ENCODE assay signal across 25 cellular contexts in the genomic region with DNA sequence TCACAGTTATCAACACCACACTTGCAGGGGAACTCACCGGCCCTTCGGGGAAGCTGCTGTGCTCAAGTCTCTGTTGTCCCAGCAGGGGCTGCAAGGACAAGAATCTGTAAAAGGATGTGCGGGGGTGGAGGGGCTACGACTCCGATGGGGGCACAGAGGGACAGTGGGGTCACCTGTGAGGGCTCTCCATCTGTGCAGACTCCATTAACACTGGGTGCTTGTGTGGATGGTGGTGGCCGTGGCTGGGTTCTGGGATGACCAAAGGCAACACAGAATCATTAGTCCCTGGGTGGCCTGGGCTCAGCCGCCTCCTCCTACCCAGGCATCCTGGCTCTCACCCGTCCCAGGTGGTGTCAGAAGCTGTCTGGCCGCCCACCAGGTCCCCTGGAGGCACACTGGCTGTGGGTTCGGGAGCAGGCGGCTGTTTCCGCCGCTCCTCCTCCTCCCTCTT. TPM values are rescaled to one million over a fixed set of nuclear protein-coding genes. Genes with fewer than 3 reads are reported as not detected.
DNase-seq lines count a peak whose midpoint lies in the region; ATAC-seq, FAIRE-seq and TF ChIP-seq lines count a peak whose summit lies in the region.
"Had no signal": no experiment of that assay in that cellular context is flagged by ENCODE, and none has a peak within 500 bp of the region (broad histone marks: within the 10 kb centered on the region; RNA-seq: fewer than 3 reads in every experiment).

No MANE protein-coding gene starts in this region.

- in situ Hi-C loops in mammary epithelial cell (cut with MboI; ENCODE audit: low sequenced_read_pairs in 2 of 2), result loop anchor here in 1 of 2 donors (25.0 kb wide), 1 partner anchor 276 kb away; the partner anchor contains the start of gene NPAS4

- H4K20me1 ChIP-seq in mammary epithelial cell (ENCODE audit: insufficient read depth, low read length) (no peaks in the 10 kb centered on the region), PC-3 (ENCODE audit: low read length) (no peaks in the 10 kb centered on the region)

- no peaks in the 10 kb centered on the region for H3F3A ChIP-seq in PC-3 (ENCODE audit: low read length, unreplicated experiment)

- dilution Hi-C loops in mammary epithelial cell (cut with HindIII; ENCODE audit: low sequenced_read_pairs), result loop anchor here (5.0 to 25.0 kb wide), 2 partner anchors 66 to 276 kb away; partner anchors contain the start of gene NPAS4

- no peak for FAIRE-seq in GM12891 (lab: Jason Lieb, UNC)
- FAIRE-seq: GM12892, GM18507, RCC 7860 had no signal

- 73 to 93% methylated on average over 5 to 11 of the region's 13 CpGs for WGBS in esophagus squamous epithelium, 2 donors
- 69% methylated on average over 13 of the region's 13 CpGs for WGBS in prostate gland
- WGBS in mammary epithelial cell (ENCODE audit: low coverage, missing lambda C conversion rate), result 33% methylated on average over 8 of the region's 13 CpGs

- H3K27ac ChIP-seq in HEK293 (ENCODE audit: extremely low read depth, low read depth, low read length) (no peak overlapping the region), esophagus squamous epithelium (peak overlapping the region in 3 of 4 donors; percentile 85 to 88 (median 86)), prostate gland (peak overlapping the region; percentile 80 to 81), mammary epithelial cell (ENCODE audit: insufficient read depth, low read depth, low read length) (no peak overlapping the region), PC-3 (ENCODE audit: low read length) (no peak overlapping the region)
- H3K27ac ChIP-seq: HL-60 had no signal

- DNase-seq in CD14-positive monocyte (ENCODE audit: low spot score) (peak; percentile 34), esophagus squamous epithelium (lab: John Stamatoyannopoulos, UW) (no peak), prostate gland (ENCODE audit: low spot score) (no peak), GM12891 (ENCODE audit: insufficient read length, low spot score) (no peak), mammary epithelial cell (no peak), PC-3 (no peak)
- DNase-seq: BE2C; CD4-positive, alpha-beta T cell; DMS53; EL; Kasumi-1; MM.1S; NCI-H1092 treated with DMSO at 0.1 percent for 48 hours; NCI-H2081; NCI-H446; NCI-H526 treated with DMSO at 0.1 percent for 48 hours; SIG-M5 had no signal

- CTCF ChIA-PET in HEK293 (lab: Yijun Ruan, JAX) (interaction anchor here (0.6 to 1.8 kb wide), 4 partner anchors 9 to 146 kb away, joined by 3 to 7 read pairs (median 5); no protein-coding TSS in a partner anchor), mammary epithelial cell (lab: Charles Lee; ENCODE audit: low non-redundant PET) (no interaction called here), PC-3 (lab: Charles Lee) (no interaction called here)

- POLR2A ChIA-PET in HEK293 (lab: Yijun Ruan, JAX) (interaction anchor here (0.9 kb wide), 1 partner anchor 221 kb away, joined by 3 read pairs; no protein-coding TSS in a partner anchor), PC-3 (lab: Charles Lee; ENCODE audit: unreplicated experiment) (no interaction called here)

- no peak overlapping the region for H3K27ac Mint-ChIP-seq in CD14-positive monocyte
- H3K27ac Mint-ChIP-seq: CD4-positive, alpha-beta T cell; IgD-negative memory B cell had no signal

- BruUV-seq in mammary epithelial cell (replicated peaks; lab: Mats Ljungman, UMichigan) (no TSS peak), PC-3 (replicated peaks; lab: Mats Ljungman, UMichigan) (no TSS peak)

- ATAC-seq in GM18873 (IDR thresholded peaks at IDR 0.05; ENCODE audit: low FRiP score, unreplicated experiment) (no peak), PC-3 (no peak)
- ATAC-seq: SK-N-SH treated with all-trans-retinoic acid at 6 μM for 48 hours had no signal

- H3K27me3 ChIP-seq in esophagus squamous epithelium (no peaks in the 10 kb centered on the region), prostate gland (replicated peaks; ENCODE audit: insufficient read depth) (no peaks in the 10 kb centered on the region), mammary epithelial cell (ENCODE audit: insufficient read depth, low read length) (no peaks in the 10 kb centered on the region), PC-3 (ENCODE audit: low read length) (no peaks in the 10 kb centered on the region)
- H3K27me3 ChIP-seq: BE2C had no signal

- H3K79me2 ChIP-seq in mammary epithelial cell (ENCODE audit: insufficient read depth, low read length) (peaks cover 10% of the 10 kb centered on the region), PC-3 (ENCODE audit: low read length) (no peaks in the 10 kb centered on the region)

- H3K4me3 Mint-ChIP-seq in CD14-positive monocyte, result no peak overlapping the region
- H3K4me3 Mint-ChIP-seq: CD4-positive, alpha-beta T cell had no signal

- H3K9me3 Mint-ChIP-seq in CD14-positive monocyte, result no peaks in the 10 kb centered on the region
- H3K9me3 Mint-ChIP-seq: CD4-positive, alpha-beta T cell; IgD-negative memory B cell had no signal

- intact Hi-C loops in CD14-positive monocyte (cut with micrococcal nuclease), result loop anchor here in 1 of 2 donors (5.0 kb wide), 1 partner anchor 286 kb away; no protein-coding TSS in a partner anchor
- intact Hi-C loops in esophagus squamous epithelium (cut with DNase I), result no loop called here
- intact Hi-C loops in prostate gland (cut with DNase I), result no loop called here
- intact Hi-C loops in mammary epithelial cell (cut with micrococcal nuclease), result loop anchor here (2.0 kb wide), 3 partner anchors 57 to 279 kb away; a partner anchor contains a TSS
- intact Hi-C loops in PC-3 (cut with micrococcal nuclease), result no loop called here

- TF ChIP-seq POLR2A in esophagus squamous epithelium (IDR thresholded peaks at IDR 0.05) (no peak), prostate gland (IDR thresholded peaks at IDR 0.05) (no peak), GM12891 (IDR thresholded peaks at IDR 0.05; ENCODE audit: low read depth, low read length) (no peak)

- peaks cover 0 to 3% (median 0%) of the 10 kb centered on the region in 3 donors for H3K27me3 Mint-ChIP-seq in CD14-positive monocyte (ENCODE audit: low read depth in 3 of 3)
- H3K27me3 Mint-ChIP-seq: CD4-positive, alpha-beta T cell; IgD-negative memory B cell had no signal

- H3K4me1 Mint-ChIP-seq in CD14-positive monocyte, result no peaks in the 10 kb centered on the region

- H3K9me3 ChIP-seq in HEK293 (ENCODE audit: control insufficient read depth, insufficient read depth, low read depth, low read length) (no peaks in the 10 kb centered on the region), esophagus squamous epithelium (no peaks in the 10 kb centered on the region), prostate gland (no peaks in the 10 kb centered on the region), mammary epithelial cell (replicated peaks; ENCODE audit: insufficient read depth, low read length) (no peaks in the 10 kb centered on the region), PC-3 (ENCODE audit: low read length) (no peaks in the 10 kb centered on the region)
- H3K9me3 ChIP-seq: BE2C had no signal

- H3K4me3 ChIP-seq in HEK293 (ENCODE audit: low read depth, low read length), result no peak overlapping the region
- no peak overlapping the region for H3K4me3 ChIP-seq in esophagus squamous epithelium
- H3K4me3 ChIP-seq in prostate gland, result no peak overlapping the region
- no peak overlapping the region for H3K4me3 ChIP-seq in mammary epithelial cell (replicated peaks in 1 of 3; ENCODE audit: insufficient read depth in 1 of 3, low read depth in 2 of 3, low read length in 3 of 3)
- no peak overlapping the region for H3K4me3 ChIP-seq in PC-3 (ENCODE audit: low read length)

- no peak overlapping the region for H3K4me2 ChIP-seq in mammary epithelial cell (ENCODE audit: insufficient read depth, low read depth, low read length)
- no peak overlapping the region for H3K4me2 ChIP-seq in PC-3 (ENCODE audit: low read length)

- H2AFZ ChIP-seq in mammary epithelial cell (ENCODE audit: low read depth, low read length) (no peak overlapping the region), PC-3 (ENCODE audit: low read length) (no peak overlapping the region)

- H3K9ac ChIP-seq in mammary epithelial cell (ENCODE audit: insufficient read depth, low read length) (no peak overlapping the region), PC-3 (ENCODE audit: low read length) (no peak overlapping the region)

- H3K4me1 ChIP-seq in HEK293 (ENCODE audit: control insufficient read depth, insufficient read depth, low read length) (no peaks in the 10 kb centered on the region), esophagus squamous epithelium (peaks cover 14 to 40% (median 16%) of the 10 kb centered on the region in 3 donors), prostate gland (replicated peaks) (peaks cover 4% of the 10 kb centered on the region), mammary epithelial cell (ENCODE audit: insufficient read depth, low read length) (peaks cover 26% of the 10 kb centered on the region), PC-3 (ENCODE audit: insufficient read depth, low read length) (no peaks in the 10 kb centered on the region)

- no peaks in the 10 kb centered on the region for H3K9me2 ChIP-seq in PC-3 (replicated peaks; ENCODE audit: low read length)

- no peak for TF ChIP-seq CTCF in CD14-positive monocyte (IDR thresholded peaks at IDR 0.05)
- no peak for TF ChIP-seq CTCF in HEK293 (tag by site-specific recombination; IDR thresholded peaks at IDR 0.05)
- no peak for TF ChIP-seq CTCF in esophagus squamous epithelium (IDR thresholded peaks at IDR 0.05)
- no peak for TF ChIP-seq CTCF in prostate gland (IDR thresholded peaks at IDR 0.05)
- TF ChIP-seq CTCF in mammary epithelial cell (conservative IDR thresholded peaks at IDR 0.05 in 1 of 2, IDR thresholded peaks at IDR 0.05 in 1 of 2; ENCODE audit: extremely low read depth in 1 of 2, insufficient read depth in 1 of 2, low read depth in 1 of 2, low read length in 2 of 2), result no peak
- TF ChIP-seq CTCF in PC-3 (conservative IDR thresholded peaks at IDR 0.05; ENCODE audit: low read depth, low read length), result no peak

- no peaks in the 10 kb centered on the region for H3K36me3 Mint-ChIP-seq in CD14-positive monocyte
- H3K36me3 Mint-ChIP-seq: IgD-negative memory B cell had no signal

- H3K36me3 ChIP-seq in HEK293 (ENCODE audit: control insufficient read depth in 2 of 2, insufficient read depth in 1 of 2, low read length in 2 of 2), result peaks cover 0 to 79% of the 10 kb centered on the region in 2 experiments; a peak in 1 of 3 replicates
- H3K36me3 ChIP-seq in esophagus squamous epithelium, result peaks cover 4 to 83% (median 6%) of the 10 kb centered on the region in 3 donors
- peaks cover 5 to 7% of the 10 kb centered on the region in 2 donors for H3K36me3 ChIP-seq in prostate gland
- H3K36me3 ChIP-seq in mammary epithelial cell (ENCODE audit: insufficient read depth, low read length), result no peaks in the 10 kb centered on the region
- H3K36me3 ChIP-seq in PC-3 (ENCODE audit: low read depth, low read length), result peaks cover 17% of the 10 kb centered on the region

RNA-seq across cellular contexts. Expression of gene RBM4B, which starts 10.2 kb away (rescaled TPM):
- polyA plus RNA-seq in CD14-positive monocyte (10 to 100 TPM in 1 of 2 donors, 1 to 10 TPM in 1; 7.8 to 11.2 TPM), mammary epithelial cell (21.8 TPM)
- total RNA-seq in esophagus squamous epithelium (10 to 100 TPM in 2 of 4 donors, 1 to 10 TPM in 2; 8.4 to 16.4 (median 9.2) TPM), prostate gland (10 to 100 TPM; 15.5 to 40.7 TPM), mammary epithelial cell (10 to 100 TPM; 12.2 to 15.3 TPM), PC-3 (2014; rRNA removed) (31.4 and 40.2 TPM in 2 replicates)
- 11.9 TPM for polyA plus RNA-seq in GM12891 (2012; ENCODE audit: low read depth, missing spikeins)
- polyA minus RNA-seq in mammary epithelial cell, result 8.7 TPM

RNA-seq across cellular contexts. Expression of gene SPTBN2, which starts 41.2 kb away (rescaled TPM):
- polyA plus RNA-seq in CD14-positive monocyte (not detected), mammary epithelial cell (10.9 TPM)
- total RNA-seq in esophagus squamous epithelium (100 to 1,000 TPM; 101 to 368 (median 128) TPM), prostate gland (100 to 1,000 TPM; 139 to 140 TPM), mammary epithelial cell (10 to 100 TPM; 24.8 to 57.2 TPM), PC-3 (2014; rRNA removed) (74.9 and 154 TPM in 2 replicates)
- 0.31 TPM for polyA plus RNA-seq in GM12891 (2012; ENCODE audit: low read depth, missing spikeins)
- polyA minus RNA-seq in mammary epithelial cell, result 35.6 TPM
- total RNA-seq: CD4-positive, alpha-beta T cell had no signal
- polyA plus RNA-seq: IgD-negative memory B cell had no signal

RNA-seq across cellular contexts. Expression of gene RBM4, which starts 49.4 kb away (rescaled TPM):
- polyA plus RNA-seq in CD14-positive monocyte (100 to 1,000 TPM; 153 TPM), mammary epithelial cell (181 TPM)
- total RNA-seq in esophagus squamous epithelium (10 to 100 TPM; 68.6 to 89.6 (median 80.3) TPM), prostate gland (100 to 1,000 TPM; 105 to 137 TPM), mammary epithelial cell (100 to 1,000 TPM in 1 of 2 donors, 10 to 100 TPM in 1; 65.2 to 117 TPM), PC-3 (2014; rRNA removed) (152 and 164 TPM in 2 replicates)
- 166 TPM for polyA plus RNA-seq in GM12891 (2012; ENCODE audit: low read depth, missing spikeins)
- polyA minus RNA-seq in mammary epithelial cell, result 133 TPM

Comparison
In these comparisons a context has a peak if more than half of its experiments do, and no peak if none do; other contexts are left out.
1. H3K27ac ChIP-seq: peak in esophagus squamous epithelium (3 of 4) and prostate gland (2 of 2); none in HEK293 (single experiment), mammary epithelial cell (single experiment) and PC-3 (single experiment).